Comparison of ENCODE assay signal across 30 cellular contexts in the genomic region with DNA sequence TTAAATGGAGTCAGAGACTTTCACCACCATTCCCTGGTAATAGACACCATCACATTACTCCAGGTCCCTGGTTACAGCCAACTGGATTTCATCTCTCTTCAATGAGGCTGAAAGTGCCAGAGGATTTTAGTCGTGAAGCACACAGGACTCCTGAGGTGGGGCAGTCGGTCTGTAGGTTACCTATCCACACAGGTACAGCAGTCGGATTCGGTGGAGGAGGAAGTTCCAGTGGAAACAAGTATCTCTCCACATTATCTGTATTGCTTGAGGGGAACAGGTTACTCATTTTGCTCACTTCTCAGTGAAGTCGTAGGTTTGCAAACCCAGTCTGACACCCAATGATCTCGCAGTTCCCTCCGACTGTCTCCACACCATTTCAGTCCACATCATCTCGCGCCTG.
"Had no signal": no experiment of that assay in that cellular context is flagged by ENCODE, and none has a peak within 500 bp of the region (broad histone marks: within the 10 kb centered on the region; RNA-seq: fewer than 3 reads in every experiment).

No MANE protein-coding gene starts in this region.

- H3K4me3 ChIP-seq: ascending aorta, body of pancreas had no signal

- H3K4me1 Mint-ChIP-seq: activated naive CD8-positive, alpha-beta T cell treated with anti-CD3 and anti-CD28 coated beads, Interleukin-2, amount 50 U/mL, for 24 hours had no signal

- H3K9me3 ChIP-seq: ascending aorta, body of pancreas had no signal

- H3K27me3 ChIP-seq: ascending aorta, body of pancreas had no signal

- FAIRE-seq: RCC 7860 had no signal

- DNase-seq: activated CD4-positive, alpha-beta memory T cell treated with anti-CD3 and anti-CD28 coated beads for 36 hours; activated CD4-positive, alpha-beta T cell treated with anti-CD3 and anti-CD28 coated beads for 48 hours; activated CD4-positive, CD25-positive, alpha-beta regulatory T cell treated with anti-CD3 and anti-CD28 coated beads, Interleukin-2, amount 50 U/mL, for 72 hours; activated CD8-positive, alpha-beta memory T cell treated with anti-CD3 and anti-CD28 coated beads for 24 hours; activated effector memory CD4-positive, alpha-beta T cell treated with anti-CD3 and anti-CD28 coated beads, Interleukin-2, amount 50 U/mL, for 16 hours; activated naive CD4-positive, alpha-beta T cell treated with Interleukin-2 at 50 U/mL for 16 hours; activated naive CD8-positive, alpha-beta T cell treated with anti-CD3 and anti-CD28 coated beads, Interleukin-2, amount 50 U/mL, for 24 hours; activated T-cell treated with anti-CD3 and anti-CD28 coated beads, Interleukin-2, amount 50 U/mL, for 4 hours; amniotic stem cell; body of pancreas; central memory CD4-positive, alpha-beta T cell; Kasumi-1; KBM-7; NCI-H1048; NCI-H146; NCI-H187 treated with DMSO at 0.1 percent for 48 hours; NCI-H2081 treated with DMSO at 0.1 percent for 48 hours; NCI-H2171 treated with DMSO at 0.1 percent for 48 hours; NCI-H345; NCI-H510A; NCI-H526 treated with DMSO at 0.1 percent for 48 hours; NK-92 treated with Interleukin-12 subunit alpha and Interleukin-12 subunit beta, amount 100 ng/mL, for 24 hours; OCI-M1; SIG-M5; T-helper 17 cell; T-helper 9 cell had no signal

- ATAC-seq: activated naive CD4-positive, alpha-beta T cell treated with anti-CD3 and anti-CD28 coated beads, Interleukin-2, amount 50 U/mL, for 72 hours; activated naive CD8-positive, alpha-beta T cell treated with anti-CD3 and anti-CD28 coated beads, Interleukin-2, amount 50 U/mL, for 24 hours; activated T-cell treated with anti-CD3 and anti-CD28 coated beads, Interleukin-2, amount 50 U/mL, for 4 hours; body of pancreas; T-helper 17 cell; WTC11 had no signal

- H3K36me3 ChIP-seq: ascending aorta had no signal

- H3K27ac ChIP-seq: ascending aorta, body of pancreas had no signal

- H3K9me3 Mint-ChIP-seq: activated CD4-positive, alpha-beta memory T cell treated with anti-CD3 and anti-CD28 coated beads for 36 hours; activated naive CD4-positive, alpha-beta T cell treated with anti-CD3 and anti-CD28 coated beads, Interleukin-2, amount 50 U/mL, for 72 hours; activated naive CD8-positive, alpha-beta T cell treated with anti-CD3 and anti-CD28 coated beads, Interleukin-2, amount 50 U/mL, for 24 hours; activated T-cell treated with anti-CD3 and anti-CD28 coated beads, Interleukin-2, amount 50 U/mL, for 4 hours; WTC11 had no signal

- H3K4me1 ChIP-seq: ascending aorta had no signal

- H3K27ac Mint-ChIP-seq: activated CD4-positive, alpha-beta memory T cell treated with anti-CD3 and anti-CD28 coated beads for 36 hours; activated naive CD4-positive, alpha-beta T cell treated with anti-CD3 and anti-CD28 coated beads, Interleukin-2, amount 50 U/mL, for 72 hours; activated naive CD8-positive, alpha-beta T cell treated with anti-CD3 and anti-CD28 coated beads, Interleukin-2, amount 50 U/mL, for 24 hours; T-helper 17 cell; WTC11 had no signal

- H3K36me3 Mint-ChIP-seq: activated CD4-positive, alpha-beta memory T cell treated with anti-CD3 and anti-CD28 coated beads for 36 hours; activated naive CD4-positive, alpha-beta T cell treated with anti-CD3 and anti-CD28 coated beads, Interleukin-2, amount 50 U/mL, for 72 hours; WTC11 had no signal

- H3K27me3 Mint-ChIP-seq: activated CD4-positive, alpha-beta memory T cell treated with anti-CD3 and anti-CD28 coated beads for 36 hours; T-helper 17 cell had no signal

- H3K4me3 Mint-ChIP-seq: activated CD4-positive, alpha-beta memory T cell treated with anti-CD3 and anti-CD28 coated beads for 36 hours; activated naive CD8-positive, alpha-beta T cell treated with anti-CD3 and anti-CD28 coated beads, Interleukin-2, amount 50 U/mL, for 24 hours; activated T-cell treated with anti-CD3 and anti-CD28 coated beads, Interleukin-2, amount 50 U/mL, for 4 hours; T-helper 17 cell; WTC11 had no signal
